Comparison of ENCODE assay signal across 1 cellular context in genomic region chr1:43994794-43995790, GRCh38.
TF ChIP-seq lines count a peak whose summit lies in the region.

No MANE protein-coding gene starts in this region.

TF ChIP-seq in K562, 482 proteins besides CTCF, POLR2A, EP300 and RAD21 (continued from another document and continues in another):
- TF ChIP-seq AFF4 (CRISPR knock-in tag; IDR thresholded peaks at IDR 0.05) (no peak), E2F4 (CRISPR knock-in tag; IDR thresholded peaks at IDR 0.05; ENCODE audit: low read depth) (peak; percentile 45), XRCC4 (IDR thresholded peaks at IDR 0.05; ENCODE audit: extremely low read depth, insufficient read depth, insufficient read length) (no peak), ZFP1 (CRISPR knock-in tag; IDR thresholded peaks at IDR 0.05) (no peak), DIDO1 (tag; IDR thresholded peaks at IDR 0.05; ENCODE audit: low read depth) (no peak), SPI1 (IDR thresholded peaks at IDR 0.05; ENCODE audit: borderline replicate concordance, low read depth, low read length) (0 out of 2 replicates have a peak, but pooled peaks have one; percentile 39), PHF8 (IDR thresholded peaks at IDR 0.05; ENCODE audit: borderline replicate concordance, low read length) (no peak), REST (CRISPR knock-in tag; IDR thresholded peaks at IDR 0.05; ENCODE audit: low read depth) (no peak), JUNB (CRISPR knock-in tag; conservative IDR thresholded peaks at IDR 0.05) (no peak), ZNF263 (CRISPR knock-in tag; IDR thresholded peaks at IDR 0.05; ENCODE audit: borderline replicate concordance) (no peak; the same call in 1 of the 2 replicates), ZNF780A (CRISPR knock-in tag; IDR thresholded peaks at IDR 0.05) (no peak), MAFG (tag; conservative IDR thresholded peaks at IDR 0.05) (no peak), ZMIZ1 (IDR thresholded peaks at IDR 0.05; ENCODE audit: low read depth in 2 of 2, low read length in 2 of 2) (no peak), ZBTB17 (CRISPR knock-in tag; IDR thresholded peaks at IDR 0.05) (no peak), TCF3 (CRISPR knock-in tag; IDR thresholded peaks at IDR 0.05) (no peak), ZNF444 (CRISPR knock-in tag; IDR thresholded peaks at IDR 0.05) (no peak), ZNF318 (IDR thresholded peaks at IDR 0.05; ENCODE audit: borderline replicate concordance in 1 of 2, low read depth in 1 of 2) (no peak), NR1H2 (CRISPR knock-in tag; IDR thresholded peaks at IDR 0.05) (no peak), HDAC2 (IDR thresholded peaks at IDR 0.05) (0 out of 2 replicates have a peak, but pooled peaks have one; percentile 32), NUFIP1 (IDR thresholded peaks at IDR 0.05; ENCODE audit: partially characterized antibody) (no peak), ZNF778 (CRISPR knock-in tag; IDR thresholded peaks at IDR 0.05) (no peak), KDM4B (IDR thresholded peaks at IDR 0.05; ENCODE audit: borderline replicate concordance in 2 of 2, low read depth in 1 of 2) (no peak), ETV1 (tag; conservative IDR thresholded peaks at IDR 0.05; ENCODE audit: low read depth) (peak; percentile 31; the same call in 1 of the 2 replicates), HIVEP1 (CRISPR knock-in tag; IDR thresholded peaks at IDR 0.05) (no peak), CAMTA2 (CRISPR knock-in tag; conservative IDR thresholded peaks at IDR 0.05) (no peak), ZNF586 (CRISPR knock-in tag; conservative IDR thresholded peaks at IDR 0.05) (no peak), HCFC1 (IDR thresholded peaks at IDR 0.05; ENCODE audit: low read depth, low read length) (peak; percentile 29; the same call in 1 of the 2 replicates), MAZ (CRISPR knock-in tag; conservative IDR thresholded peaks at IDR 0.05 in 1 of 2, IDR thresholded peaks at IDR 0.05 in 1 of 2) (peak; percentile 57 to 95; a peak in 3 of 4 replicates), E2F5 (CRISPR knock-in tag; IDR thresholded peaks at IDR 0.05) (no peak), ZBTB7A (IDR thresholded peaks at IDR 0.05; ENCODE audit: borderline replicate concordance, control insufficient read depth, low read depth, low read length) (no peak), TCF7L2 (IDR thresholded peaks at IDR 0.05; ENCODE audit: low read depth, low read length) (no peak), FOXA3 (CRISPR knock-in tag; conservative IDR thresholded peaks at IDR 0.05 in 1 of 2, IDR thresholded peaks at IDR 0.05 in 1 of 2) (no peak), ZFP30 (CRISPR knock-in tag; IDR thresholded peaks at IDR 0.05; ENCODE audit: borderline replicate concordance) (no peak), RFX7 (CRISPR knock-in tag; IDR thresholded peaks at IDR 0.05) (no peak), SMAD4 (CRISPR knock-in tag; conservative IDR thresholded peaks at IDR 0.05) (no peak), TFE3 (CRISPR knock-in tag; IDR thresholded peaks at IDR 0.05) (no peak)
